Comparison of ENCODE assay signal across 8 cellular contexts in the genomic region with DNA sequence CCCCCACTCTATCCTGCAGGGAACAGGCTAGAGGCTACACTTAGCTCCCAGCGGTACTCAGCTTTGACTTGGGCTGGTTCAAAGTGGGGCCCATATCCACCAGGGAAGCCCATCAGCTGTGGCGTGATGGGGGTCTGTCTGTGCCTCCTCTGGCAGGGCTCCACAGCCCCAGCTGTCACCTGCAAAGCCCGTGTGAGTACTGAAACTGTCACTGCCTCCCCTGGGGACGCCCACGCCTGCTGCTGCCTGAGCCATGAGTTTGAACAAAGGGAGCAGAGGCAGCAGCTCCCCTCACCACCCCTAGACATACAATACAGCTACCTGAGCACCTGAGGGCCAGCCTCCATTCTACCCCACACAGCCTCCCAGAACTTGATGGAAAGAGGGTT. TPM values are rescaled to one million over a fixed set of nuclear protein-coding genes. Genes with fewer than 3 reads are reported as not detected.
DNase-seq lines count a peak whose midpoint lies in the region; ATAC-seq and TF ChIP-seq lines count a peak whose summit lies in the region.

No MANE protein-coding gene starts in this region.

- H3K4me3 ChIP-seq in SK-N-SH (ENCODE audit: low read depth in 2 of 2, low read length in 1 of 2) (peak overlapping the region; percentile 63 to 82), hepatocyte (no peak overlapping the region)

- TF ChIP-seq RAD21 in SK-N-SH (IDR thresholded peaks at IDR 0.05; ENCODE audit: low read length): no peak

- H3K27me3 Mint-ChIP-seq in activated CD4-positive, alpha-beta memory T cell treated with anti-CD3 and anti-CD28 coated beads, Interleukin-2, amount 10 ng/mL, durations not matched to agents 7 days and 5 days: peaks cover 19% of the 10 kb centered on the region
- no peaks in the 10 kb centered on the region for H3K27me3 Mint-ChIP-seq in stimulated activated memory B cell treated with anti-CD40 and anti-IgM and Interleukin-4, amounts not matched to agents 10 μg/mL and 1 μg/mL and 100 μg/mL, for 72 hours

- TF ChIP-seq CTCF in SK-N-SH (IDR thresholded peaks at IDR 0.05) (no peak), hepatocyte (IDR thresholded peaks at IDR 0.05; ENCODE audit: poor library complexity) (no peak)

- POLR2A ChIA-PET in SK-N-SH (lab: Yijun Ruan, JAX): interaction anchor here (1.7 kb wide), 1 partner anchor 17 kb away, joined by 3 read pairs; a partner anchor contains a TSS
- POLR2A ChIA-PET in activated CD4-positive, alpha-beta memory T cell treated with anti-CD3 and anti-CD28 coated beads, Interleukin-2, amount 10 ng/mL, durations not matched to agents 7 days and 5 days (lab: Charles Lee): interaction anchor here (0.8 to 9.2 kb wide), 9 partner anchors 13 to 332 kb away, joined by 3 to 115 read pairs (median 4); a partner anchor contains a TSS

- H3K36me3 ChIP-seq in SK-N-SH (replicated peaks in 1 of 2; ENCODE audit: control insufficient read depth in 1 of 2, insufficient read depth in 2 of 2, low read length in 1 of 2) (no peaks in the 10 kb centered on the region), hepatocyte (replicated peaks; ENCODE audit: insufficient read depth, low read depth) (no peaks in the 10 kb centered on the region)

- 75% methylated on average over 3 of the region's 5 CpGs for WGBS in SK-N-SH (ENCODE audit: low lambda C conversion rate)
- WGBS in hepatocyte (ENCODE audit: low lambda C conversion rate, missing lambda C conversion rate): 80% methylated on average over 5 of the region's 5 CpGs

- H2AFZ ChIP-seq in SK-N-SH (ENCODE audit: low read depth) (peak overlapping the region; percentile 98; the same call in 1 of the 2 replicates), hepatocyte (no peak overlapping the region)

- H3K4me1 Mint-ChIP-seq in activated CD4-positive, alpha-beta memory T cell treated with anti-CD3 and anti-CD28 coated beads, Interleukin-2, amount 10 ng/mL, durations not matched to agents 7 days and 5 days: peaks cover 45% of the 10 kb centered on the region
- peaks cover 60% of the 10 kb centered on the region for H3K4me1 Mint-ChIP-seq in stimulated activated memory B cell treated with anti-CD40 and anti-IgM and Interleukin-4, amounts not matched to agents 10 μg/mL and 1 μg/mL and 100 μg/mL, for 72 hours

- H3K4me1 ChIP-seq in SK-N-SH (ENCODE audit: control insufficient read depth in 1 of 2, insufficient read depth in 2 of 2, low read depth in 1 of 2, low read length in 1 of 2): peaks cover 8 to 33% of the 10 kb centered on the region in 2 experiments; a peak in 2 of 4 replicates
- peaks cover 27% of the 10 kb centered on the region for H3K4me1 ChIP-seq in hepatocyte (ENCODE audit: insufficient read depth)

- no peaks in the 10 kb centered on the region for H3F3A ChIP-seq in SK-N-SH (replicated peaks; ENCODE audit: insufficient read depth)

- DNase-seq in SK-N-SH: no peak
- no peak for DNase-seq in activated CD4-positive, alpha-beta memory T cell treated with anti-CD3 and anti-CD28 coated beads, Interleukin-2, amount 10 ng/mL, durations not matched to agents 7 days and 5 days
- no peak for DNase-seq in hepatocyte (ENCODE audit: low spot score)
- DNase-seq in DMS53 (lab: John Stamatoyannopoulos, UW): no peak
- DNase-seq in HuH-7.5 (ENCODE audit: low spot score): no peak

- peak overlapping the region; percentile 89 for H3K27ac Mint-ChIP-seq in activated CD4-positive, alpha-beta memory T cell treated with anti-CD3 and anti-CD28 coated beads, Interleukin-2, amount 10 ng/mL, durations not matched to agents 7 days and 5 days
- H3K27ac Mint-ChIP-seq in stimulated activated memory B cell treated with anti-CD40 and anti-IgM and Interleukin-4, amounts not matched to agents 10 μg/mL and 1 μg/mL and 100 μg/mL, for 72 hours: peak overlapping the region; percentile 88

- no peaks in the 10 kb centered on the region for H3K9me3 ChIP-seq in SK-N-SH
- no peaks in the 10 kb centered on the region for H3K9me3 ChIP-seq in hepatocyte (ENCODE audit: low read depth)

- H3K27ac ChIP-seq in SK-N-SH (ENCODE audit: low read depth in 2 of 2, low read length in 1 of 2) (no peak overlapping the region), hepatocyte (peak overlapping the region; percentile 67)

- no peak for ATAC-seq in SK-N-SH treated with all-trans-retinoic acid at 6 μM for 48 hours
- peak; percentile 40 for ATAC-seq in HG03159 (IDR thresholded peaks at IDR 0.05; ENCODE audit: unreplicated experiment)
- peak; percentile 76 for ATAC-seq in stimulated activated memory B cell treated with anti-CD40 and anti-IgM and Interleukin-4, amounts not matched to agents 10 μg/mL and 1 μg/mL and 100 μg/mL, for 72 hours

- H3K9ac ChIP-seq in SK-N-SH: peak overlapping the region; percentile 82; the same call in 1 of the 2 replicates

- peak overlapping the region; percentile 88 for H3K4me2 ChIP-seq in SK-N-SH
- peak overlapping the region; percentile 83 for H3K4me2 ChIP-seq in hepatocyte

- H3K9me2 ChIP-seq in SK-N-SH (no peaks in the 10 kb centered on the region), hepatocyte (replicated peaks; ENCODE audit: insufficient read depth) (no peaks in the 10 kb centered on the region)

- peaks cover 5% of the 10 kb centered on the region for H3K36me3 Mint-ChIP-seq in activated CD4-positive, alpha-beta memory T cell treated with anti-CD3 and anti-CD28 coated beads, Interleukin-2, amount 10 ng/mL, durations not matched to agents 7 days and 5 days (ENCODE audit: low read depth)
- peaks cover 12% of the 10 kb centered on the region for H3K36me3 Mint-ChIP-seq in stimulated activated memory B cell treated with anti-CD40 and anti-IgM and Interleukin-4, amounts not matched to agents 10 μg/mL and 1 μg/mL and 100 μg/mL, for 72 hours

- no peak for TF ChIP-seq EP300 in SK-N-SH (IDR thresholded peaks at IDR 0.05; ENCODE audit: borderline replicate concordance in 1 of 2, low read depth in 1 of 2, low read length in 1 of 2)

- H3K27me3 ChIP-seq in SK-N-SH (ENCODE audit: insufficient read depth) (no peaks in the 10 kb centered on the region), hepatocyte (no peaks in the 10 kb centered on the region)

- H3K79me2 ChIP-seq in SK-N-SH (ENCODE audit: insufficient read depth): peaks cover 6% of the 10 kb centered on the region; the same call in 1 of the 2 replicates
- H3K79me2 ChIP-seq in hepatocyte: peaks cover 4% of the 10 kb centered on the region

- H4K20me1 ChIP-seq in SK-N-SH (ENCODE audit: insufficient read depth) (no peaks in the 10 kb centered on the region), hepatocyte (ENCODE audit: insufficient read depth, poor library complexity, severe bottlenecking) (no peaks in the 10 kb centered on the region)

- CTCF ChIA-PET in SK-N-SH (lab: Yijun Ruan, JAX): interaction anchor here (1.1 to 13.0 kb wide), 7 partner anchors 9 to 107 kb away, joined by 3 to 96 read pairs (median 7); no protein-coding TSS in a partner anchor
- CTCF ChIA-PET in activated CD4-positive, alpha-beta memory T cell treated with anti-CD3 and anti-CD28 coated beads, Interleukin-2, amount 10 ng/mL, durations not matched to agents 7 days and 5 days (lab: Charles Lee): interaction anchor here (0.8 to 12.1 kb wide), 6 partner anchors 12 to 1048 kb away, joined by 3 to 145 read pairs (median 4); a partner anchor contains a TSS

- peak overlapping the region; percentile 84 for H3K4me3 Mint-ChIP-seq in activated CD4-positive, alpha-beta memory T cell treated with anti-CD3 and anti-CD28 coated beads, Interleukin-2, amount 10 ng/mL, durations not matched to agents 7 days and 5 days
- H3K4me3 Mint-ChIP-seq in stimulated activated memory B cell treated with anti-CD40 and anti-IgM and Interleukin-4, amounts not matched to agents 10 μg/mL and 1 μg/mL and 100 μg/mL, for 72 hours: peak overlapping the region; percentile 85

- H3K9me3 Mint-ChIP-seq in activated CD4-positive, alpha-beta memory T cell treated with anti-CD3 and anti-CD28 coated beads, Interleukin-2, amount 10 ng/mL, durations not matched to agents 7 days and 5 days: no peaks in the 10 kb centered on the region
- no peaks in the 10 kb centered on the region for H3K9me3 Mint-ChIP-seq in stimulated activated memory B cell treated with anti-CD40 and anti-IgM and Interleukin-4, amounts not matched to agents 10 μg/mL and 1 μg/mL and 100 μg/mL, for 72 hours

TF ChIP-seq in SK-N-SH treated with all-trans-retinoic acid at 6 μM for 48 hours, 23 proteins besides CTCF, POLR2A, EP300 and RAD21 (continues in another document):
- TF ChIP-seq ZC3H10 (CRISPR knock-in tag; IDR thresholded peaks at IDR 0.05): no peak

RNA-seq across cellular contexts. Expression of a gene that starts 5.0 kb away (rescaled TPM):
- 0.26 and 0.36 TPM in 2 replicates for polyA plus RNA-seq in SK-N-SH (2012; rRNA removed)
- 0.12 and 0.17 TPM in 2 replicates for polyA plus RNA-seq in SK-N-SH (2012; cell fraction: cytosol; rRNA removed)
- polyA plus RNA-seq in SK-N-SH (2012; cell fraction: nucleus; rRNA removed): 1.2 TPM in 2 replicates
- total RNA-seq in activated CD4-positive, alpha-beta memory T cell treated with anti-CD3 and anti-CD28 coated beads, Interleukin-2, amount 10 ng/mL, durations not matched to agents 7 days and 5 days: 1 to 10 TPM in 1 of 2 experiments, under 1 TPM in 1; 0.98 to 1.2 TPM
- 1.5 and 1.9 TPM in 2 replicates for total RNA-seq in hepatocyte
- polyA plus RNA-seq in hepatocyte: 5.5 and 6.3 TPM in 2 replicates

RNA-seq across cellular contexts. Expression of a gene that starts 16.4 kb away (rescaled TPM):
- polyA plus RNA-seq in SK-N-SH (2012; rRNA removed) (87.8 and 117 TPM in 2 replicates), hepatocyte (92.7 and 117 TPM in 2 replicates)
- polyA plus RNA-seq in SK-N-SH (2012; cell fraction: cytosol; rRNA removed): 37.3 and 79.1 TPM in 2 replicates
- 78.8 and 101 TPM in 2 replicates for polyA plus RNA-seq in SK-N-SH (2012; cell fraction: nucleus; rRNA removed)
- total RNA-seq in activated CD4-positive, alpha-beta memory T cell treated with anti-CD3 and anti-CD28 coated beads, Interleukin-2, amount 10 ng/mL, durations not matched to agents 7 days and 5 days: 10 to 100 TPM; 88.5 to 98.6 TPM
- 34.4 and 56.2 TPM in 2 replicates for total RNA-seq in hepatocyte

RNA-seq across cellular contexts. Expression of a gene that starts 31.0 kb away (rescaled TPM):
- polyA plus RNA-seq in SK-N-SH (2012; rRNA removed) (52.4 and 65.5 TPM in 2 replicates), hepatocyte (72.9 and 74.1 TPM in 2 replicates)
- polyA plus RNA-seq in SK-N-SH (2012; cell fraction: cytosol; rRNA removed): 70.3 and 76.0 TPM in 2 replicates
- 97.7 and 97.9 TPM in 2 replicates for polyA plus RNA-seq in SK-N-SH (2012; cell fraction: nucleus; rRNA removed)
- 10 to 100 TPM; 71.8 to 73.5 TPM for total RNA-seq in activated CD4-positive, alpha-beta memory T cell treated with anti-CD3 and anti-CD28 coated beads, Interleukin-2, amount 10 ng/mL, durations not matched to agents 7 days and 5 days
- 236 and 749 TPM in 2 replicates for total RNA-seq in hepatocyte

RNA-seq across cellular contexts. Expression of a gene that starts 41.2 kb away (rescaled TPM):
- polyA plus RNA-seq in SK-N-SH (2012; rRNA removed): 132 and 174 TPM in 2 replicates
- polyA plus RNA-seq in SK-N-SH (2012; cell fraction: cytosol; rRNA removed): 103 and 123 TPM in 2 replicates
- polyA plus RNA-seq in SK-N-SH (2012; cell fraction: nucleus; rRNA removed): 158 and 224 TPM in 2 replicates
- total RNA-seq in activated CD4-positive, alpha-beta memory T cell treated with anti-CD3 and anti-CD28 coated beads, Interleukin-2, amount 10 ng/mL, durations not matched to agents 7 days and 5 days: 10 to 100 TPM; 46.3 to 49.8 TPM
- total RNA-seq in hepatocyte: 38.9 and 52.2 TPM in 2 replicates
- polyA plus RNA-seq in hepatocyte: 54.1 and 72.3 TPM in 2 replicates

RNA-seq across cellular contexts. Expression of a gene that starts 51.6 kb away (rescaled TPM):
- 139 and 142 TPM in 2 replicates for polyA plus RNA-seq in SK-N-SH (2012; rRNA removed)
- 63.7 and 87.9 TPM in 2 replicates for polyA plus RNA-seq in SK-N-SH (2012; cell fraction: cytosol; rRNA removed)
- polyA plus RNA-seq in SK-N-SH (2012; cell fraction: nucleus; rRNA removed): 217 and 306 TPM in 2 replicates
- total RNA-seq in activated CD4-positive, alpha-beta memory T cell treated with anti-CD3 and anti-CD28 coated beads, Interleukin-2, amount 10 ng/mL, durations not matched to agents 7 days and 5 days: 1 to 10 TPM; 1.9 to 2.9 TPM
- total RNA-seq in hepatocyte: 122 and 160 TPM in 2 replicates
- polyA plus RNA-seq in hepatocyte: 17.1 and 21.4 TPM in 2 replicates
